ENCODE assay signal across 31 cellular contexts in genomic region chr2:79580175-79580574, GRCh38.
DNase-seq lines count a peak whose midpoint lies in the region; ATAC-seq and TF ChIP-seq lines count a peak whose summit lies in the region.
"Had no signal": no experiment of that assay in that cellular context is flagged by ENCODE, and none has a peak within 500 bp of the region (broad histone marks: within the 10 kb centered on the region; RNA-seq: fewer than 3 reads in every experiment).

No MANE protein-coding gene starts in this region.

- no peak overlapping the region for H4K5ac ChIP-seq in mesendoderm (ENCODE audit: low read length)

- H3K27ac ChIP-seq in C4-2B = no peak overlapping the region
- H3K27ac ChIP-seq in endodermal cell (ENCODE audit: low read depth, low read length) = no peak overlapping the region
- no peak overlapping the region for H3K27ac ChIP-seq in mesendoderm (ENCODE audit: low read depth, low read length)
- no peak overlapping the region for H3K27ac ChIP-seq in aorta (ENCODE audit: low read depth in 1 of 2, low read length in 2 of 2)
- H3K27ac ChIP-seq: BLaER1, esophagus squamous epithelium, hepatocyte, SJSA1, stomach, tibial artery had no signal

- H3K4me1 ChIP-seq in endodermal cell (ENCODE audit: control insufficient read depth, insufficient read depth, low read length) (no peaks in the 10 kb centered on the region), mesendoderm (ENCODE audit: control insufficient read depth, low read depth, low read length) (no peaks in the 10 kb centered on the region), aorta (ENCODE audit: control insufficient read depth in 1 of 2, insufficient read depth in 2 of 2, low read length in 2 of 2) (no peaks in the 10 kb centered on the region)
- H3K4me1 ChIP-seq: BLaER1, esophagus squamous epithelium, SJSA1, stomach, tibial artery had no signal

- H3K79me1 ChIP-seq in mesendoderm (ENCODE audit: low read length) = no peaks in the 10 kb centered on the region

- H3K9ac ChIP-seq in endodermal cell (ENCODE audit: extremely low read depth, low read length, poor library complexity, severe bottlenecking) (no peak overlapping the region), mesendoderm (ENCODE audit: low read length) (no peak overlapping the region)
- H3K9ac ChIP-seq: BLaER1 had no signal

- TF ChIP-seq CTCF in C4-2B (conservative IDR thresholded peaks at IDR 0.05) = peak; percentile 32
- peak; percentile 57 for TF ChIP-seq CTCF in endodermal cell (conservative IDR thresholded peaks at IDR 0.05)

- no peaks in the 10 kb centered on the region for H3K27me3 ChIP-seq in endodermal cell (ENCODE audit: control insufficient read depth, insufficient read depth, low read length, poor library complexity, severe bottlenecking)
- H3K27me3 ChIP-seq in mesendoderm (ENCODE audit: insufficient read depth, low read length, poor library complexity) = no peaks in the 10 kb centered on the region
- no peaks in the 10 kb centered on the region for H3K27me3 ChIP-seq in aorta (ENCODE audit: control insufficient read depth in 1 of 2, insufficient read depth in 2 of 2, low read length in 1 of 2)
- H3K27me3 ChIP-seq: BLaER1, esophagus squamous epithelium, hepatocyte, SJSA1, stomach, tibial artery had no signal

- H3K4me2 ChIP-seq in mesendoderm (ENCODE audit: low read length) = no peak overlapping the region
- H3K4me2 ChIP-seq: BLaER1, hepatocyte had no signal

- H3K4me1 Mint-ChIP-seq in endodermal cell = no peaks in the 10 kb centered on the region
- H3K4me1 Mint-ChIP-seq: central memory CD8-positive, alpha-beta T cell; naive thymus-derived CD8-positive, alpha-beta T cell had no signal

- DNase-seq in HT1080 (ENCODE audit: low read depth) (peak; percentile 5), endodermal cell (peak; percentile 73), mesendoderm (peak; percentile 24), GDM1 (lab: John Stamatoyannopoulos, UW) (no peak), aorta (no peak), SK-N-DZ (ENCODE audit: low spot score) (no peak), amniotic stem cell (lab: John Stamatoyannopoulos, UW) (no peak)
- DNase-seq: activated CD4-positive, alpha-beta memory T cell treated with anti-CD3 and anti-CD28 coated beads for 36 hours; activated CD8-positive, alpha-beta memory T cell treated with anti-CD3 and anti-CD28 coated beads, Interleukin-2, amount 50 U/mL, for 4 hours; activated naive CD4-positive, alpha-beta T cell treated with anti-CD3 and anti-CD28 coated beads, Interleukin-2, amount 50 U/mL, for 16 hours; anterior cingulate cortex; dermis blood vessel endothelial cell; DND-41; esophagus squamous epithelium; H7; naive thymus-derived CD8-positive, alpha-beta T cell; NCI-H1105 treated with DMSO at 0.1 percent for 48 hours; NCI-H2081; NCI-H2227 treated with DMSO at 0.1 percent for 48 hours; stomach; tibial artery had no signal

- no peak overlapping the region for H3K4me3 Mint-ChIP-seq in endodermal cell
- H3K4me3 Mint-ChIP-seq: activated CD4-positive, alpha-beta memory T cell treated with anti-CD3 and anti-CD28 coated beads for 36 hours; activated T-helper 1 cell treated with anti-CD3 and anti-CD28 coated beads, Interleukin-12 subunit alpha, Interleukin-12 subunit beta, Interleukin-2, Interleukin-4 antibody, amounts not matched to agents 30 ng/mL and 10 ng/mL and 1 ng/mL, durations not matched to agents 14 hours and 24 hours and 36 hours; central memory CD8-positive, alpha-beta T cell; naive thymus-derived CD8-positive, alpha-beta T cell; T-helper 1 cell treated with Interleukin-12 subunit alpha and Interleukin-12 subunit beta and Interleukin-4 antibody, amounts not matched to agents 30 μg/mL and 1 μg/mL, for 36 hours had no signal

- no peak overlapping the region for H3K56ac ChIP-seq in mesendoderm (ENCODE audit: low read length)

- no peak overlapping the region for H4K8ac ChIP-seq in mesendoderm (ENCODE audit: low read depth, low read length)

- no peak overlapping the region for H2BK120ac ChIP-seq in mesendoderm (ENCODE audit: low read depth, low read length)

- ATAC-seq in aorta (ENCODE audit: low FRiP score) = no peak
- ATAC-seq: activated CD4-positive, CD25-positive, alpha-beta regulatory T cell treated with anti-CD3 and anti-CD28 coated beads, Interleukin-2, amount 50 U/mL, for 24 hours; GM12878; K562; naive thymus-derived CD8-positive, alpha-beta T cell had no signal

- H3K4me3 ChIP-seq in endodermal cell (ENCODE audit: low read length) = no peak overlapping the region
- no peak overlapping the region for H3K4me3 ChIP-seq in mesendoderm (ENCODE audit: low read length)
- no peak overlapping the region for H3K4me3 ChIP-seq in aorta (ENCODE audit: low read length in 2 of 2)
- H3K4me3 ChIP-seq: BLaER1, esophagus squamous epithelium, GM12878, hepatocyte, K562, SJSA1, stomach, tibial artery had no signal

- H3K23ac ChIP-seq in mesendoderm (ENCODE audit: low read length) = no peak overlapping the region

- H3K36me3 ChIP-seq in endodermal cell (ENCODE audit: control insufficient read depth, insufficient read depth, low read length) = no peaks in the 10 kb centered on the region
- H3K36me3 ChIP-seq in mesendoderm (ENCODE audit: control insufficient read depth, insufficient read depth, low read length) = no peaks in the 10 kb centered on the region
- H3K36me3 ChIP-seq in aorta (ENCODE audit: control insufficient read depth in 1 of 2, insufficient read depth in 2 of 2, low read length in 1 of 2) = no peaks in the 10 kb centered on the region
- H3K36me3 ChIP-seq: BLaER1, esophagus squamous epithelium, SJSA1, stomach, tibial artery had no signal

- no peak overlapping the region for H3K18ac ChIP-seq in mesendoderm (ENCODE audit: low read length)

- H2BK5ac ChIP-seq in mesendoderm (ENCODE audit: low read length) = no peak overlapping the region

- no peak overlapping the region for H2BK15ac ChIP-seq in mesendoderm (replicated peaks; ENCODE audit: low read depth)

- 87 to 100% methylated on average over 4 to 6 of the region's 6 CpGs for WGBS in endodermal cell (ENCODE audit: insufficient coverage in 1 of 2, insufficient read length in 1 of 2), 2 experiments
- no CpG with 5 or more reads among the region's 6 CpGs for WGBS in mesendoderm (ENCODE audit: extremely low coverage, insufficient coverage, low lambda C conversion rate)
- 24 to 38% methylated on average over 6 of the region's 6 CpGs for WGBS in aorta, 2 donors

- H3K4ac ChIP-seq in mesendoderm (ENCODE audit: low read depth, low read length) = no peak overlapping the region

- intact Hi-C loops in aorta (cut with DNase I) = no loop called here

- no peaks in the 10 kb centered on the region for H3K79me2 ChIP-seq in mesendoderm (ENCODE audit: control insufficient read depth, insufficient read depth, low read length)
- H3K79me2 ChIP-seq: hepatocyte had no signal

- no peaks in the 10 kb centered on the region for H3K9me3 ChIP-seq in endodermal cell (ENCODE audit: control insufficient read depth, low read length)
- H3K9me3 ChIP-seq in aorta (ENCODE audit: control insufficient read depth, low read length) = no peaks in the 10 kb centered on the region
- H3K9me3 ChIP-seq: BLaER1, esophagus squamous epithelium, SJSA1, stomach, tibial artery had no signal

- H2AK5ac ChIP-seq in mesendoderm (ENCODE audit: low read length) = no peak overlapping the region

- H3K27me3 Mint-ChIP-seq in endodermal cell (ENCODE audit: insufficient read depth) = no peaks in the 10 kb centered on the region
- H3K27me3 Mint-ChIP-seq: activated CD4-positive, alpha-beta memory T cell treated with anti-CD3 and anti-CD28 coated beads for 36 hours; central memory CD8-positive, alpha-beta T cell; naive thymus-derived CD8-positive, alpha-beta T cell had no signal

- no peaks in the 10 kb centered on the region for H3K36me3 Mint-ChIP-seq in endodermal cell (ENCODE audit: low read depth)
- H3K36me3 Mint-ChIP-seq: activated CD4-positive, alpha-beta memory T cell treated with anti-CD3 and anti-CD28 coated beads for 36 hours; naive thymus-derived CD8-positive, alpha-beta T cell had no signal

- H3K27ac Mint-ChIP-seq in endodermal cell = no peak overlapping the region
- H3K27ac Mint-ChIP-seq: activated CD4-positive, alpha-beta memory T cell treated with anti-CD3 and anti-CD28 coated beads for 36 hours; activated T-helper 1 cell treated with anti-CD3 and anti-CD28 coated beads, Interleukin-12 subunit alpha, Interleukin-12 subunit beta, Interleukin-2, Interleukin-4 antibody, amounts not matched to agents 30 ng/mL and 10 ng/mL and 1 ng/mL, durations not matched to agents 14 hours and 24 hours and 36 hours; naive thymus-derived CD8-positive, alpha-beta T cell; T-helper 1 cell treated with Interleukin-12 subunit alpha and Interleukin-12 subunit beta and Interleukin-4 antibody, amounts not matched to agents 30 μg/mL and 1 μg/mL, for 36 hours had no signal

- H3K9me3 Mint-ChIP-seq in endodermal cell = no peaks in the 10 kb centered on the region

Comparison
In these comparisons a context has a peak if more than half of its experiments do, and no peak if none do; other contexts are left out.
1. DNase-seq: peak in HT1080 (single experiment), endodermal cell (single experiment) and mesendoderm (single experiment); none in GDM1 (single experiment), aorta (0 of 2), SK-N-DZ (single experiment) and amniotic stem cell (single experiment).